ENCODE assay signal across 19 cellular contexts in the genomic region with DNA sequence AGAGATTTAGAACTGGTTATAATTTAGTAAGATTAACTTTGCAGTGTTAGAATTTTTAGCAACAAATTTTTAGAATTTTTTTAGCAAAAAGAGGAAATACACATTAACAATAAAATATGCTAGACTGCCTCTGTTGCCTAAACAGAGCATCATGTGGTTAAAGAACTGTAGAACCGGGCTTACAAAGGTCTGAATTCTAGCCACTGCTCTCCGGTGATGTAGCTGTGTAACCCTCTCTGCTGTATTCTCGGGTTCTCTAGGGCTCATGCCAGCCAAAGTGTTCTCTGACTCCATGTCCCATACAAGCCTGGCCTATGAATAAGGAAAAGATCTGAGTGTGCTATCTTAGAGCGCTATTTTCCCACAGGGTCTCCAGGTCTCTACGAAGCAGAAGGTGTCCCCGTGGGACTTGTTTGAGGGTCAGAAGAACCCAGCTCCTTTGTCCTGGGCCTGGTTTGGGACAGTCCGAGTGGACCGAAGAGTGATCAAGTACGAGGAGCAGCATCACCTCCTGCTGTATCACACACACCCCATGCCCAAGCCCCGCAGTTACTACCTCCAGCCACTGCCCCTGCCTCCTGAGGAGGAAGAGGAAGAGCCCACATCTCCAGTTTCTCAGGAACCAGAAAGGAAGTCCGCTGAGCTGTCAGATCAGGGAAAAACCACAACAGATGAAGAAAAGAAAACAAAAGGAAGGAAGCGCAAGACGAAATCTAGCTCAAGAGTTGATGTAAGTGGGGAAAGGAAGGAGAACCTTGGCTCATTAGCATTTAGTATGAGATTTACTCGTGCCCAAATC. TPM values are rescaled to one million over a fixed set of nuclear protein-coding genes. Genes with fewer than 3 reads are reported as not detected.
DNase-seq lines count a peak whose midpoint lies in the region; ATAC-seq and TF ChIP-seq lines count a peak whose summit lies in the region.
"Had no signal": no experiment of that assay in that cellular context is flagged by ENCODE, and none has a peak within 500 bp of the region (broad histone marks: within the 10 kb centered on the region; RNA-seq: fewer than 3 reads in every experiment).

No MANE protein-coding gene starts in this region.

- no peak overlapping the region for H3K27ac Mint-ChIP-seq in T-helper 17 cell
- H3K27ac Mint-ChIP-seq in endodermal cell: no peak overlapping the region
- H3K27ac Mint-ChIP-seq: activated naive CD8-positive, alpha-beta T cell had no signal

- TF ChIP-seq CTCF in GM12875 (IDR thresholded peaks at IDR 0.05; ENCODE audit: borderline replicate concordance, insufficient read depth, low read depth, low read length) (no peak), endodermal cell (conservative IDR thresholded peaks at IDR 0.05) (no peak)

- H3K4me1 Mint-ChIP-seq in T-helper 17 cell (peaks cover 8% of the 10 kb centered on the region), endodermal cell (no peaks in the 10 kb centered on the region)

- H3K36me3 Mint-ChIP-seq in T-helper 17 cell (ENCODE audit: low read depth): peaks cover 2% of the 10 kb centered on the region
- peaks cover 15% of the 10 kb centered on the region for H3K36me3 Mint-ChIP-seq in endodermal cell (ENCODE audit: low read depth)
- H3K36me3 Mint-ChIP-seq: activated naive CD8-positive, alpha-beta T cell; CD4-positive, alpha-beta memory T cell had no signal

- peak overlapping the region; percentile 3 for H3K4me3 Mint-ChIP-seq in T-helper 17 cell
- H3K4me3 Mint-ChIP-seq in endodermal cell: no peak overlapping the region
- H3K4me3 Mint-ChIP-seq: activated naive CD8-positive, alpha-beta T cell; CD4-positive, alpha-beta memory T cell had no signal

- peak; percentile 27 for ATAC-seq in HG02885 (IDR thresholded peaks at IDR 0.05; ENCODE audit: poor library complexity, unreplicated experiment)
- no peak for ATAC-seq in T-helper 17 cell
- ATAC-seq in stimulated activated naive CD8-positive, alpha-beta T cell treated with anti-CD3 and anti-CD28 coated beads, Interleukin-15, Interleukin-2, amounts not matched to agents 100 U/mL and 50 U/mL, for 24 hours: no peak
- ATAC-seq: heart left ventricle had no signal

- H3K9ac ChIP-seq in endodermal cell (ENCODE audit: extremely low read depth, low read length, poor library complexity, severe bottlenecking): no peak overlapping the region

- H3K4me3 ChIP-seq in GM12875 (ENCODE audit: low read depth, low read length) (peak overlapping the region; percentile 41), endodermal cell (ENCODE audit: low read length) (no peak overlapping the region)
- H3K4me3 ChIP-seq: heart left ventricle had no signal

- H3K27me3 Mint-ChIP-seq in T-helper 17 cell: peaks cover 5% of the 10 kb centered on the region
- H3K27me3 Mint-ChIP-seq in endodermal cell (ENCODE audit: insufficient read depth): no peaks in the 10 kb centered on the region
- H3K27me3 Mint-ChIP-seq: activated naive CD8-positive, alpha-beta T cell had no signal

- H3K9me3 Mint-ChIP-seq in endodermal cell: peaks cover 1% of the 10 kb centered on the region
- H3K9me3 Mint-ChIP-seq: CD4-positive, alpha-beta memory T cell had no signal

- peaks cover 27% of the 10 kb centered on the region for H3K36me3 ChIP-seq in endodermal cell (ENCODE audit: control insufficient read depth, insufficient read depth, low read length)
- H3K36me3 ChIP-seq: heart left ventricle had no signal

- no peaks in the 10 kb centered on the region for H3K4me1 ChIP-seq in endodermal cell (ENCODE audit: control insufficient read depth, insufficient read depth, low read length)

- DNase-seq in T-helper 17 cell (no peak), pons (ENCODE audit: low spot score) (peak; percentile 56), dermis blood vessel endothelial cell (no peak), endodermal cell (no peak)
- DNase-seq in stimulated activated naive CD8-positive, alpha-beta T cell treated with anti-CD3 and anti-CD28 coated beads, Interleukin-15, Interleukin-2, amounts not matched to agents 100 U/mL and 50 U/mL, for 24 hours: no peak
- no peak for DNase-seq in effector CD4-positive, alpha-beta T cell
- DNase-seq: activated CD4-positive, alpha-beta T cell treated with anti-CD3 and anti-CD28 coated beads, Interleukin-2, amount 50 U/mL, for 1 hour; activated T-cell treated with anti-CD3 and anti-CD28 coated beads, Interleukin-2, amount 50 U/mL, for 1 hour; CD4-positive, alpha-beta memory T cell; islet precursor cell; NCI-H187 treated with DMSO at 0.1 percent for 48 hours; NCI-H524 treated with DMSO at 0.1 percent for 48 hours; stimulated activated CD4-positive, alpha-beta T cell treated with anti-CD3 and anti-CD28 coated beads, Interleukin-4, amount 100 ng/mL, for 4 hours; trophoblast cell had no signal

- no peaks in the 10 kb centered on the region for H3K27me3 ChIP-seq in endodermal cell (ENCODE audit: control insufficient read depth, insufficient read depth, low read length, poor library complexity, severe bottlenecking)
- H3K27me3 ChIP-seq: heart left ventricle had no signal

- H3K27ac ChIP-seq in endodermal cell (ENCODE audit: low read depth, low read length): no peak overlapping the region

- H3K9me3 ChIP-seq in T-helper 17 cell (ENCODE audit: control insufficient read depth, low read length, poor library complexity, severe bottlenecking) (no peaks in the 10 kb centered on the region), endodermal cell (ENCODE audit: control insufficient read depth, low read length) (no peaks in the 10 kb centered on the region)
- H3K9me3 ChIP-seq: heart left ventricle had no signal

- WGBS in endodermal cell (ENCODE audit: insufficient coverage in 1 of 2, insufficient read length in 1 of 2), 2 experiments: 94 to 99% methylated on average over 13 to 14 of the region's 14 CpGs

RNA-seq across cellular contexts. Expression of a gene that starts 3.1 kb away (rescaled TPM):
- total RNA-seq in T-helper 17 cell: 10 to 100 TPM in 1 of 2 donors, under 1 TPM in 1; 0.62 to 19.8 TPM
- not detected in 2 replicates for total RNA-seq in dermis blood vessel endothelial cell
- total RNA-seq in endodermal cell: not detected
- not detected for polyA plus RNA-seq in endodermal cell (2013, experiment 1 of 2)
- not detected for polyA plus RNA-seq in endodermal cell (2013, experiment 2 of 2)
- total RNA-seq: CD4-positive, alpha-beta memory T cell had no signal
- polyA plus RNA-seq: CD4-positive, alpha-beta memory T cell had no signal

RNA-seq across cellular contexts. Expression of a gene that starts 58.3 kb away (rescaled TPM):
- total RNA-seq in T-helper 17 cell: under 1 TPM; 0.26 to 0.82 TPM
- not detected in 2 replicates for total RNA-seq in dermis blood vessel endothelial cell
- not detected for total RNA-seq in endodermal cell
- polyA plus RNA-seq in endodermal cell (2013, experiment 1 of 2): not detected
- not detected for polyA plus RNA-seq in endodermal cell (2013, experiment 2 of 2)
- total RNA-seq: CD4-positive, alpha-beta memory T cell; fibroblast of lung had no signal
- polyA plus RNA-seq: CD4-positive, alpha-beta memory T cell had no signal
